In the genomic region with DNA sequence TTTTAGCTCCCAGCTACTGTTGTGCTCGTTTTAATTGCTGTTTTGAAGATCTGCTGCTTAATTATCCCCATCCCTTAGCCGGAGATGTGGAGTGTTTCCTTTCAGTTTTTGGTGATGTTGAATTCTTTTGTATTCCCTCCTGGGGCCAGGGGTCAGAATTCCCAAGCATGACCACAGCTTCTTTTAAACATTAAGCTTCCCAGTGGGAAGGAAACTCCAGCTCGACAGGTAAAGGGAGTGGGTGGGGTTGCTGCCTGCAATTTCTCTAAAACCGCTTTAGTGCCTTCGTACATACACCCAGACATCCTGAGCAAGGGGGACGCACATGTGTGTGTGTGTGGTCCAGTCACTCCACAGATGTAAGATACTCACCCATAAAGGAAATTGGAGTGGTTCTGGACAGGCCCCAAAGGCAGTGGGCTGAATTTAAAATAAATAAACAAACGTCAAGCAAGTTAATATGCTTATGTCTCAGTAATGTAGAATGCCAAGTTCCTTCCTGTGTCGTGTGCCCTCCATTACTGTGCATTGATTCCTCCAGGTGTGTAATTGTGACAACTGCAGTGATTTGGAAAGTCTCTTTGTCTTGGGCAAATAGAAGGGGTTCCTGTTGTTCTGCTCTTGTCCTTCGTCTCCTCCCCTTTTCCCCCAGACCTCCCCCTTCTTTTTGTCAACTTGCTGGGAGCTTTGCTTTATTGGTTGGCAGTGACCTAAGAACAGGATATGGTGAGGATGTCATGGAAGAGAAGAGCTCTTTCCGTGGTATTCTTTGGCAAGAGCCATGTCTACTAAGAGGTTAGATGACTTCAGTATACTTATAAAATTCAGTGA, we compare ENCODE assay signal across 10 cellular contexts. TPM values are rescaled to one million over a fixed set of nuclear protein-coding genes. Genes with fewer than 3 reads are reported as not detected.
DNase-seq lines count a peak whose midpoint lies in the region; ATAC-seq and TF ChIP-seq lines count a peak whose summit lies in the region.
"Had no signal": no experiment of that assay in that cellular context is flagged by ENCODE, and none has a peak within 500 bp of the region (broad histone marks: within the 10 kb centered on the region; RNA-seq: fewer than 3 reads in every experiment).

No MANE protein-coding gene starts in this region.

- peak overlapping the region; percentile 48 for H3K4me2 ChIP-seq in GM23338

- ATAC-seq in GM23338: peak; percentile 45
- no peak for ATAC-seq in memory B cell (ENCODE audit: low read depth)
- no peak for ATAC-seq in HG03095 (IDR thresholded peaks at IDR 0.05; ENCODE audit: unreplicated experiment)

- H3K4me3 ChIP-seq in AG10803 (ENCODE audit: low read length) (no peak overlapping the region), GM23338 (no peak overlapping the region)

- no peaks in the 10 kb centered on the region for H3K27me3 ChIP-seq in GM23338 (ENCODE audit: insufficient read depth)

- H3K9me2 ChIP-seq in GM23338 (ENCODE audit: insufficient read depth): no peaks in the 10 kb centered on the region

- H3K36me3 ChIP-seq in GM23338 (ENCODE audit: insufficient read depth): 0 out of 2 replicates have a peak, but pooled peaks cover 6% of the 10 kb centered on the region

- H3K27ac Mint-ChIP-seq in GM23338 (peak overlapping the region; percentile 93), memory B cell (peak overlapping the region; percentile 68)
- peak overlapping the region; percentile 90 for H3K27ac Mint-ChIP-seq in activated naive CD8-positive, alpha-beta T cell

- H3K9me3 Mint-ChIP-seq in GM23338 (no peaks in the 10 kb centered on the region), memory B cell (no peaks in the 10 kb centered on the region)
- H3K9me3 Mint-ChIP-seq in activated naive CD8-positive, alpha-beta T cell (ENCODE audit: low read depth): no peaks in the 10 kb centered on the region

- H3K4me1 Mint-ChIP-seq in GM23338 (peaks cover 75% of the 10 kb centered on the region), memory B cell (peaks cover 3% of the 10 kb centered on the region)
- H3K4me1 Mint-ChIP-seq in activated naive CD8-positive, alpha-beta T cell (ENCODE audit: low read depth): peaks cover 96% of the 10 kb centered on the region

- H3K36me3 Mint-ChIP-seq in GM23338 (ENCODE audit: low read depth) (peaks cover 24% of the 10 kb centered on the region), memory B cell (peaks cover 13% of the 10 kb centered on the region)
- H3K36me3 Mint-ChIP-seq in activated naive CD8-positive, alpha-beta T cell: peaks cover 8% of the 10 kb centered on the region

- H3K4me3 Mint-ChIP-seq in GM23338 (peak overlapping the region; percentile 43), memory B cell (no peak overlapping the region)
- H3K4me3 Mint-ChIP-seq in activated naive CD8-positive, alpha-beta T cell: peak overlapping the region; percentile 15

- no peaks in the 10 kb centered on the region for H3F3A ChIP-seq in GM23338 (replicated peaks; ENCODE audit: low read depth)

- peak; percentile 36 for DNase-seq in AG10803 (ENCODE audit: low read depth)
- peak; percentile 63 for DNase-seq in GM23338 (ENCODE audit: low spot score)
- DNase-seq in memory B cell (ENCODE audit: low spot score in 2 of 2): no peak
- no peak for DNase-seq in COLO668 (lab: John Stamatoyannopoulos, UW; ENCODE audit: unreplicated experiment)
- no peak for DNase-seq in ecto neural progenitor cell (ENCODE audit: low spot score)
- DNase-seq in cerebellar nuclear complex (lab: John Stamatoyannopoulos, UW): no peak
- DNase-seq: DMS79 had no signal

- no peaks in the 10 kb centered on the region for H3K79me2 ChIP-seq in GM23338 (replicated peaks; ENCODE audit: insufficient read depth)
- H3K79me2 ChIP-seq: parathyroid adenoma had no signal

- 0 out of 2 replicates have a peak, but pooled peaks cover 4% of the 10 kb centered on the region for H4K20me1 ChIP-seq in GM23338 (replicated peaks; ENCODE audit: insufficient read depth)

- TF ChIP-seq CTCF in AG10803 (conservative IDR thresholded peaks at IDR 0.05; ENCODE audit: low read length) (no peak), GM23338 (conservative IDR thresholded peaks at IDR 0.05; ENCODE audit: low read depth in 2 of 2) (no peak)

- peaks cover 43% of the 10 kb centered on the region for H3K4me1 ChIP-seq in GM23338 (ENCODE audit: insufficient read depth)

- H2AFZ ChIP-seq in GM23338: no peak overlapping the region
- H2AFZ ChIP-seq: parathyroid adenoma had no signal

- H3K27ac ChIP-seq in GM23338 (ENCODE audit: low read depth): peak overlapping the region; percentile 46; the same call in 1 of the 2 replicates
- H3K27ac ChIP-seq: parathyroid adenoma had no signal

- H3K27me3 Mint-ChIP-seq in GM23338 (ENCODE audit: insufficient read depth, low read depth, poor library complexity) (peaks cover 5% of the 10 kb centered on the region), memory B cell (no peaks in the 10 kb centered on the region)
- no peaks in the 10 kb centered on the region for H3K27me3 Mint-ChIP-seq in activated naive CD8-positive, alpha-beta T cell

TF ChIP-seq in GM23338, 12 proteins besides CTCF, POLR2A, EP300 and RAD21 (continues in another document):
- TF ChIP-seq STAT1 (IDR thresholded peaks at IDR 0.05; ENCODE audit: unreplicated experiment): no peak
- no peak for TF ChIP-seq ZNF114 (CRISPR knock-in tag; IDR thresholded peaks at IDR 0.05)
- TF ChIP-seq EZH2phosphoT487 (IDR thresholded peaks at IDR 0.05; ENCODE audit: unreplicated experiment): no peak
- TF ChIP-seq CREB1 (CRISPR knock-in tag; IDR thresholded peaks at IDR 0.05; ENCODE audit: low read depth): no peak
- TF ChIP-seq, protein P1, sequence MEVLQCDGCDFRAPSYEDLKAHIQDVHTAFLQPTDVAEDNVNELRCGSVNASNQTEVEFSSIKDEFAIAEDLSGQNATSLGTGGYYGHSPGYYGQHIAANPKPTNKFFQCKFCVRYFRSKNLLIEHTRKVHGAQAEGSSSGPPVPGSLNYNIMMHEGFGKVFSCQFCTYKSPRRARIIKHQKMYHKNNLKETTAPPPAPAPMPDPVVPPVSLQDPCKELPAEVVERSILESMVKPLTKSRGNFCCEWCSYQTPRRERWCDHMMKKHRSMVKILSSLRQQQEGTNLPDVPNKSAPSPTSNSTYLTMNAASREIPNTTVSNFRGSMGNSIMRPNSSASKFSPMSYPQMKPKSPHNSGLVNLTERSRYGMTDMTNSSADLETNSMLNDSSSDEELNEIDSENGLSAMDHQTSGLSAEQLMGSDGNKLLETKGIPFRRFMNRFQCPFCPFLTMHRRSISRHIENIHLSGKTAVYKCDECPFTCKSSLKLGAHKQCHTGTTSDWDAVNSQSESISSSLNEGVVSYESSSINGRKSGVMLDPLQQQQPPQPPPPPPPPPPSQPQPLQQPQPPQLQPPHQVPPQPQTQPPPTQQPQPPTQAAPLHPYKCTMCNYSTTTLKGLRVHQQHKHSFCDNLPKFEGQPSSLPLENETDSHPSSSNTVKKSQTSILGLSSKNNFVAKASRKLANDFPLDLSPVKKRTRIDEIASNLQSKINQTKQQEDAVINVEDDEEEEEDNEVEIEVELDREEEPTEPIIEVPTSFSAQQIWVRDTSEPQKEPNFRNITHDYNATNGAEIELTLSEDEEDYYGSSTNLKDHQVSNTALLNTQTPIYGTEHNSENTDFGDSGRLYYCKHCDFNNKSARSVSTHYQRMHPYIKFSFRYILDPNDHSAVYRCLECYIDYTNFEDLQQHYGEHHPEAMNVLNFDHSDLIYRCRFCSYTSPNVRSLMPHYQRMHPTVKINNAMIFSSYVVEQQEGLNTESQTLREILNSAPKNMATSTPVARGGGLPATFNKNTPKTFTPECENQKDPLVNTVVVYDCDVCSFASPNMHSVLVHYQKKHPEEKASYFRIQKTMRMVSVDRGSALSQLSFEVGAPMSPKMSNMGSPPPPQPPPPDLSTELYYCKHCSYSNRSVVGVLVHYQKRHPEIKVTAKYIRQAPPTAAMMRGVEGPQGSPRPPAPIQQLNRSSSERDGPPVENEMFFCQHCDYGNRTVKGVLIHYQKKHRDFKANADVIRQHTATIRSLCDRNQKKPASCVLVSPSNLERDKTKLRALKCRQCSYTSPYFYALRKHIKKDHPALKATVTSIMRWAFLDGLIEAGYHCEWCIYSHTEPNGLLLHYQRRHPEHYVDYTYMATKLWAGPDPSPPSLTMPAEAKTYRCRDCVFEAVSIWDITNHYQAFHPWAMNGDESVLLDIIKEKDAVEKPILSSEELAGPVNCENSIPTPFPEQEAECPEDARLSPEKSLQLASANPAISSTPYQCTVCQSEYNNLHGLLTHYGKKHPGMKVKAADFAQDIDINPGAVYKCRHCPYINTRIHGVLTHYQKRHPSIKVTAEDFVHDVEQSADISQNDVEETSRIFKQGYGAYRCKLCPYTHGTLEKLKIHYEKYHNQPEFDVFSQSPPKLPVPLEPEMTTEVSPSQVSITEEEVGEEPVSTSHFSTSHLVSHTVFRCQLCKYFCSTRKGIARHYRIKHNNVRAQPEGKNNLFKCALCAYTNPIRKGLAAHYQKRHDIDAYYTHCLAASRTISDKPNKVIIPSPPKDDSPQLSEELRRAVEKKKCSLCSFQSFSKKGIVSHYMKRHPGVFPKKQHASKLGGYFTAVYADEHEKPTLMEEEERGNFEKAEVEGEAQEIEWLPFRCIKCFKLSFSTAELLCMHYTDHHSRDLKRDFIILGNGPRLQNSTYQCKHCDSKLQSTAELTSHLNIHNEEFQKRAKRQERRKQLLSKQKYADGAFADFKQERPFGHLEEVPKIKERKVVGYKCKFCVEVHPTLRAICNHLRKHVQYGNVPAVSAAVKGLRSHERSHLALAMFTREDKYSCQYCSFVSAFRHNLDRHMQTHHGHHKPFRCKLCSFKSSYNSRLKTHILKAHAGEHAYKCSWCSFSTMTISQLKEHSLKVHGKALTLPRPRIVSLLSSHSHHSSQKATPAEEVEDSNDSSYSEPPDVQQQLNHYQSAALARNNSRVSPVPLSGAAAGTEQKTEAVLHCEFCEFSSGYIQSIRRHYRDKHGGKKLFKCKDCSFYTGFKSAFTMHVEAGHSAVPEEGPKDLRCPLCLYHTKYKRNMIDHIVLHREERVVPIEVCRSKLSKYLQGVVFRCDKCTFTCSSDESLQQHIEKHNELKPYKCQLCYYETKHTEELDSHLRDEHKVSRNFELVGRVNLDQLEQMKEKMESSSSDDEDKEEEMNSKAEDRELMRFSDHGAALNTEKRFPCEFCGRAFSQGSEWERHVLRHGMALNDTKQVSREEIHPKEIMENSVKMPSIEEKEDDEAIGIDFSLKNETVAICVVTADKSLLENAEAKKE (CRISPR knock-in tag; IDR thresholded peaks at IDR 0.05): no peak

RNA-seq across cellular contexts. Expression of a gene that starts 19.2 kb away (rescaled TPM):
- total RNA-seq in GM23338 (2014; rRNA removed; shearing (Covaris generic)): 221 and 232 TPM in 2 replicates
- 120 and 131 TPM in 2 replicates for polyA plus RNA-seq in GM23338 (2016; fragmentation: Nextera tagmentation; extraction: Ambion mirVana)

RNA-seq across cellular contexts. Expression of a gene that starts 43.3 kb away (rescaled TPM):
- total RNA-seq in GM23338 (2014; rRNA removed; shearing (Covaris generic)): 80.1 and 82.6 TPM in 2 replicates
- 45.9 and 59.3 TPM in 2 replicates for polyA plus RNA-seq in GM23338 (2016; fragmentation: Nextera tagmentation; extraction: Ambion mirVana)

Comparison
In these comparisons a context has a peak if more than half of its experiments do, and no peak if none do; other contexts are left out.
1. DNase-seq: peak in AG10803 (single experiment) and GM23338 (single experiment); none in memory B cell (0 of 2), COLO668 (single experiment), ecto neural progenitor cell (single experiment) and cerebellar nuclear complex (0 of 2).
2. Peak in every context shown above with its lines, with median percentiles within 50 percentile points of each other: H3K27ac Mint-ChIP-seq.